In genomic region chr11:74319139-74319538, GRCh38 we compare ENCODE assay signal across 11 cellular contexts.
DNase-seq lines count a peak whose midpoint lies in the region; ATAC-seq and FAIRE-seq lines count a peak whose summit lies in the region.
"Had no signal": no experiment of that assay in that cellular context is flagged by ENCODE, and none has a peak within 500 bp of the region (broad histone marks: within the 10 kb centered on the region; RNA-seq: fewer than 3 reads in every experiment).

No MANE protein-coding gene starts in this region.

- no peak for FAIRE-seq in GM19239 (lab: Jason Lieb, UNC)

- H3K36me3 ChIP-seq in subcutaneous abdominal adipose tissue (ENCODE audit: control insufficient read depth in 5 of 5, insufficient read depth in 5 of 5, low read length in 5 of 5), result no peaks in the 10 kb centered on the region

- peaks cover 5 to 25% (median 18%) of the 10 kb centered on the region in 5 donors for H3K4me1 ChIP-seq in subcutaneous abdominal adipose tissue (ENCODE audit: control insufficient read depth in 5 of 5, insufficient read depth in 5 of 5, low read length in 5 of 5)
- H3K4me1 ChIP-seq: testis had no signal

- no peak overlapping the region for H3K9ac ChIP-seq in subcutaneous abdominal adipose tissue (ENCODE audit: low read length in 5 of 5)

- peak overlapping the region; percentile 37 for H3K27ac ChIP-seq in subcutaneous abdominal adipose tissue (ENCODE audit: low read depth, low read length)
- H3K27ac ChIP-seq: testis had no signal

- ATAC-seq in HG03442 (IDR thresholded peaks at IDR 0.05; ENCODE audit: unreplicated experiment), result no peak
- no peak for ATAC-seq in HG02763 (IDR thresholded peaks at IDR 0.05; ENCODE audit: unreplicated experiment)

- H3K9me3 ChIP-seq in subcutaneous abdominal adipose tissue (ENCODE audit: control insufficient read depth in 5 of 5, low read length in 5 of 5), result peaks cover 3 to 15% (median 6%) of the 10 kb centered on the region in 5 donors
- H3K9me3 ChIP-seq: testis had no signal

- DNase-seq in HS-27A (ENCODE audit: low read depth) (peak; percentile 77), amniotic stem cell (lab: John Stamatoyannopoulos, UW) (peak; percentile 73), foreskin melanocyte (peak; percentile 58), GM19239 (ENCODE audit: insufficient read length, low spot score) (no peak)
- DNase-seq: activated CD4-positive, alpha-beta memory T cell treated with anti-CD3 and anti-CD28 coated beads for 36 hours; head of caudate nucleus; NCI-H187 treated with DMSO at 0.1 percent for 48 hours; testis had no signal

- no peak overlapping the region for H3K4me3 ChIP-seq in subcutaneous abdominal adipose tissue (ENCODE audit: low read depth in 1 of 5, low read length in 5 of 5)
- H3K4me3 ChIP-seq: testis had no signal

- no peaks in the 10 kb centered on the region for H3K27me3 ChIP-seq in subcutaneous abdominal adipose tissue (ENCODE audit: control insufficient read depth in 5 of 5, insufficient read depth in 4 of 5, low read length in 5 of 5)
- H3K27me3 ChIP-seq: testis had no signal
